In genomic region chr9:112097712-112098688, GRCh38 we compare ENCODE assay signal across 8 cellular contexts.
DNase-seq lines count a peak whose midpoint lies in the region; ATAC-seq and TF ChIP-seq lines count a peak whose summit lies in the region.

No MANE protein-coding gene starts in this region.

- intact Hi-C loops in activated naive CD4-positive, alpha-beta T cell treated with anti-CD3 and anti-CD28 coated beads for 36 hours (cut with micrococcal nuclease): loop anchor here (1.0 to 10.0 kb wide), 7 partner anchors 14 to 695 kb away; partner anchors contain the start of genes INIP and SUSD1

- peak; percentile 95 for TF ChIP-seq CTCF in glutamatergic neuron (IDR thresholded peaks at IDR 0.05; ENCODE audit: partially characterized antibody, unreplicated experiment)
- peak; percentile 94 for TF ChIP-seq CTCF in progenitor cell of endocrine pancreas (IDR thresholded peaks at IDR 0.05; ENCODE audit: unreplicated experiment)

- no peaks in the 10 kb centered on the region for H3K9me3 Mint-ChIP-seq in activated naive CD4-positive, alpha-beta T cell treated with anti-CD3 and anti-CD28 coated beads for 36 hours
- H3K9me3 Mint-ChIP-seq in glutamatergic neuron (ENCODE audit: unreplicated experiment) (no peaks in the 10 kb centered on the region), progenitor cell of endocrine pancreas (ENCODE audit: low read depth) (peaks cover 3% of the 10 kb centered on the region)

- ATAC-seq in GM18909 (IDR thresholded peaks at IDR 0.05; ENCODE audit: poor library complexity, unreplicated experiment): peak; percentile 70
- ATAC-seq in GM19324 (IDR thresholded peaks at IDR 0.05; ENCODE audit: low FRiP score, unreplicated experiment): no peak

- CTCF ChIA-PET in activated naive CD4-positive, alpha-beta T cell treated with anti-CD3 and anti-CD28 coated beads for 36 hours (lab: Charles Lee): interaction anchor here (0.6 to 4.3 kb wide), 35 partner anchors 11 to 873 kb away, joined by 3 to 56 read pairs (median 3); partner anchors contain the start of gene HSDL2

- peaks cover 16% of the 10 kb centered on the region for H3K4me1 Mint-ChIP-seq in activated naive CD4-positive, alpha-beta T cell treated with anti-CD3 and anti-CD28 coated beads for 36 hours (ENCODE audit: low read depth)
- H3K4me1 Mint-ChIP-seq in glutamatergic neuron (ENCODE audit: low read depth, unreplicated experiment): no peaks in the 10 kb centered on the region
- peaks cover 13% of the 10 kb centered on the region for H3K4me1 Mint-ChIP-seq in progenitor cell of endocrine pancreas (ENCODE audit: low read depth)

- no peak overlapping the region for H3K4me3 Mint-ChIP-seq in activated naive CD4-positive, alpha-beta T cell treated with anti-CD3 and anti-CD28 coated beads for 36 hours
- H3K4me3 Mint-ChIP-seq in glutamatergic neuron (ENCODE audit: unreplicated experiment) (no peak overlapping the region), progenitor cell of endocrine pancreas (ENCODE audit: low read depth) (no peak overlapping the region)

- H3K27me3 Mint-ChIP-seq in activated naive CD4-positive, alpha-beta T cell treated with anti-CD3 and anti-CD28 coated beads for 36 hours (ENCODE audit: low read depth): no peaks in the 10 kb centered on the region
- H3K27me3 Mint-ChIP-seq in glutamatergic neuron (ENCODE audit: unreplicated experiment) (no peaks in the 10 kb centered on the region), progenitor cell of endocrine pancreas (no peaks in the 10 kb centered on the region)

- peak; percentile 26 for DNase-seq in 8988T
- DNase-seq in MV-4-11 (lab: John Stamatoyannopoulos, UW): peak; percentile 77
- peak; percentile 81 for DNase-seq in SK-N-DZ (ENCODE audit: low spot score)
- DNase-seq in activated naive CD4-positive, alpha-beta T cell treated with anti-CD3 and anti-CD28 coated beads for 36 hours: peak; percentile 83
- peak; percentile 67 for DNase-seq in glutamatergic neuron
- DNase-seq in progenitor cell of endocrine pancreas (ENCODE audit: low spot score, unreplicated experiment): peak; percentile 58

- no peaks in the 10 kb centered on the region for H3K36me3 Mint-ChIP-seq in activated naive CD4-positive, alpha-beta T cell treated with anti-CD3 and anti-CD28 coated beads for 36 hours (ENCODE audit: low read depth)
- peaks cover 13% of the 10 kb centered on the region for H3K36me3 Mint-ChIP-seq in glutamatergic neuron (ENCODE audit: unreplicated experiment)
- peaks cover 29% of the 10 kb centered on the region for H3K36me3 Mint-ChIP-seq in progenitor cell of endocrine pancreas (ENCODE audit: insufficient read depth)

- H3K27ac Mint-ChIP-seq in activated naive CD4-positive, alpha-beta T cell treated with anti-CD3 and anti-CD28 coated beads for 36 hours: no peak overlapping the region
- H3K27ac Mint-ChIP-seq in glutamatergic neuron (ENCODE audit: unreplicated experiment): no peak overlapping the region
- H3K27ac Mint-ChIP-seq in progenitor cell of endocrine pancreas: peak overlapping the region; percentile 67

Comparison
In these comparisons a context has a peak if more than half of its experiments do, and no peak if none do; other contexts are left out.
1. DNase-seq: peak in every context shown above with its lines; median percentile 83 in activated naive CD4-positive, alpha-beta T cell treated with anti-CD3 and anti-CD28 coated beads for 36 hours; 81 in SK-N-DZ; 77 in MV-4-11; 67 in glutamatergic neuron; 58 in progenitor cell of endocrine pancreas; 26 in 8988T.